Comparison of ENCODE assay signal across 8 cellular contexts in genomic region chr19:873084-874019, GRCh38. TPM values are rescaled to one million over a fixed set of nuclear protein-coding genes. Genes with fewer than 3 reads are reported as not detected.
A peak's percentile ranks its signal among the peaks of the same experiment; 100 is the strongest.
DNase-seq lines count a peak whose midpoint lies in the region; ATAC-seq and TF ChIP-seq lines count a peak whose summit lies in the region.

No MANE protein-coding gene starts in this region.

- DNase-seq in AG10803 (ENCODE audit: low read depth): peak; percentile 72
- DNase-seq in HuH-7 (ENCODE audit: low spot score): peak; percentile 58
- DNase-seq in activated CD4-positive, alpha-beta T cell treated with anti-CD3 and anti-CD28 coated beads for 24 hours (ENCODE audit: low read depth in 2 of 2): peak; percentile 38 to 41
- DNase-seq in epidermal melanocyte (ENCODE audit: insufficient read length, low spot score): peak; percentile 42
- DNase-seq in stimulated activated CD8-positive, alpha-beta memory T cell treated with anti-CD3 and anti-CD28 coated beads, Interleukin-12 subunit alpha, Interleukin-12 subunit beta, amount 100 ng/mL, for 4 hours (ENCODE audit: low read depth): peak; percentile 41
- DNase-seq in NCI-H1694 treated with DMSO at 0.1 percent for 48 hours (lab: John Stamatoyannopoulos, UW): no peak
- no peak for DNase-seq in omental fat pad (ENCODE audit: low spot score)

- no peak for ATAC-seq in omental fat pad (ENCODE audit: low FRiP score)
- ATAC-seq in HG02798 (IDR thresholded peaks at IDR 0.05; ENCODE audit: poor library complexity, unreplicated experiment): no peak

- TF ChIP-seq CTCF in AG10803 (conservative IDR thresholded peaks at IDR 0.05; ENCODE audit: low read length) (no peak), omental fat pad (IDR thresholded peaks at IDR 0.05) (no peak)

- no peak overlapping the region for H3K4me3 ChIP-seq in AG10803 (ENCODE audit: low read length)

RNA-seq across cellular contexts. Expression of gene CFD, which starts 13.9 kb away (rescaled TPM):
- total RNA-seq in omental fat pad: 1,000 to 10,000 TPM; 1,367 to 3,469 (median 2,171) TPM

RNA-seq across cellular contexts. Expression of gene MED16, which starts 19.6 kb away (rescaled TPM):
- total RNA-seq in omental fat pad: 10 to 100 TPM; 20.1 to 34.0 (median 24.5) TPM

RNA-seq across cellular contexts. Expression of gene RNU6-9, which starts 19.9 kb away (rescaled TPM):
- total RNA-seq in omental fat pad: not detected

RNA-seq across cellular contexts. Expression of gene ELANE, which starts 21.2 kb away (rescaled TPM):
- 1 to 10 TPM in 2 of 4 donors, under 1 TPM in 1, not detected in 1; 0.72 to 7.7 (median 1.0) TPM for total RNA-seq in omental fat pad

RNA-seq across cellular contexts. Expression of gene PRTN3, which starts 32.6 kb away (rescaled TPM):
- total RNA-seq in omental fat pad: not detected

Comparison
In these comparisons a context has a peak if more than half of its experiments do, and no peak if none do; other contexts are left out.
1. DNase-seq: peak in AG10803 (single experiment), HuH-7 (single experiment), activated CD4-positive, alpha-beta T cell treated with anti-CD3 and anti-CD28 coated beads for 24 hours (2 of 2), epidermal melanocyte (single experiment) and stimulated activated CD8-positive, alpha-beta memory T cell treated with anti-CD3 and anti-CD28 coated beads, Interleukin-12 subunit alpha, Interleukin-12 subunit beta, amount 100 ng/mL, for 4 hours (single experiment); none in NCI-H1694 treated with DMSO at 0.1 percent for 48 hours (single experiment) and omental fat pad (single experiment).